Comparison of ENCODE assay signal across 8 cellular contexts in the genomic region with DNA sequence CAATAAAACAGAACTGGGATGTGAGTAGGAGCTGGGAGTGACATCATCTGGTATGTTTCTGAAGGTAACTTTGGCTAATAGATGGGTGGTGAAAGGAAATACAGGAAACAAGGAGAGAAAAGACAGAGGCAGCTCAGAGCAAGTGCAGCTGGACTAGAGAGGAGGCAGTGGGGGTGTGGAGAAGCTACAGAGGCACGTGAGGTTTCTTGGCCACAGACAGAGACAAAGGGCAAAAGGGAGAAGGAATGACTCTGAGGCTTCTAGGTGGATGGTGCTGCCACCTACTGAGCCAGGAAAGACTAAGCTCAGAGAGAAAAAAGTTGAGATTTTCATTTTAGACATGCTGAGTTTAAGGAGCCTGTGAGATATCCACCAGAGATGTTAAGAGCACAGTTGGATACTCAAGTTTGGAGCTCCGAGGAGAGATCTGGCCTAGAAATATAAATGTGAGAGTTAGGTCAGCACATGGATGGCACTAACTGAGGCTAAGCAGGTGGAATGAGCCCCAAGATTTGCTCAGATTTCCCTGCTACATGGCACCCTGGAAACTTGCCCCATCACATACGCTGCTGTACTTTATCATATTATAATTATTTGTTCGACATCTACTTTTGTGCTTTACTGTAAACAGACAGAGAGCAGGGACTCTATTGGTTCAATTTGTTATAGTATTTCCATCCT.
DNase-seq lines count a peak whose midpoint lies in the region; ATAC-seq and TF ChIP-seq lines count a peak whose summit lies in the region.

No MANE protein-coding gene starts in this region.

- H3K27ac Mint-ChIP-seq in endodermal cell (peak overlapping the region; percentile 89), nephron progenitor cell (no peak overlapping the region)

- H3K4me1 ChIP-seq in NT2/D1 (ENCODE audit: insufficient read depth, insufficient read length) (peaks cover 2% of the 10 kb centered on the region), endodermal cell (ENCODE audit: control insufficient read depth, insufficient read depth, low read length) (peaks cover 6% of the 10 kb centered on the region)

- DNase-seq in C1 segment of cervical spinal cord (lab: John Stamatoyannopoulos, UW) (peak in 8 of 14 donors; percentile 14 to 29 (median 24)), NT2/D1 (ENCODE audit: low read depth, low spot score) (peak; percentile 70), endodermal cell (peak; percentile 80), nephron progenitor cell (no peak)
- DNase-seq in stimulated activated CD8-positive, alpha-beta memory T cell treated with anti-CD3 and anti-CD28 coated beads, Interleukin-4, amount 100 ng/mL, for 48 hours, result no peak
- no peak for DNase-seq in effector CD4-positive, alpha-beta T cell

- H3K4me1 Mint-ChIP-seq in endodermal cell, result peaks cover 33% of the 10 kb centered on the region
- peaks cover 18% of the 10 kb centered on the region for H3K4me1 Mint-ChIP-seq in nephron progenitor cell

- TF ChIP-seq CTCF in endodermal cell (conservative IDR thresholded peaks at IDR 0.05), result peak; percentile 76
- peak; percentile 17 for TF ChIP-seq CTCF in nephron progenitor cell (IDR thresholded peaks at IDR 0.05)

- H3K36me3 ChIP-seq in NT2/D1 (ENCODE audit: insufficient read depth, insufficient read length, low read length) (no peaks in the 10 kb centered on the region), endodermal cell (ENCODE audit: control insufficient read depth, insufficient read depth, low read length) (no peaks in the 10 kb centered on the region)

- H3K4me3 ChIP-seq in NT2/D1 (ENCODE audit: insufficient read length, low read depth) (no peak overlapping the region), endodermal cell (ENCODE audit: low read length) (no peak overlapping the region)

- no peak overlapping the region for H3K4me3 Mint-ChIP-seq in endodermal cell
- no peak overlapping the region for H3K4me3 Mint-ChIP-seq in nephron progenitor cell

- no peak overlapping the region for H3K9ac ChIP-seq in NT2/D1 (ENCODE audit: insufficient read length, low read depth)
- no peak overlapping the region for H3K9ac ChIP-seq in endodermal cell (ENCODE audit: extremely low read depth, low read length, poor library complexity, severe bottlenecking)

- H3K36me3 Mint-ChIP-seq in endodermal cell (ENCODE audit: low read depth), result peaks cover 16% of the 10 kb centered on the region
- H3K36me3 Mint-ChIP-seq in nephron progenitor cell (ENCODE audit: low read depth), result peaks cover 49% of the 10 kb centered on the region

- ATAC-seq in GM18517 (IDR thresholded peaks at IDR 0.05; ENCODE audit: unreplicated experiment) (peak; percentile 64), HG03097 (IDR thresholded peaks at IDR 0.05; ENCODE audit: low FRiP score, unreplicated experiment) (peak; percentile 81)

- H3K27me3 Mint-ChIP-seq in endodermal cell (ENCODE audit: insufficient read depth), result no peaks in the 10 kb centered on the region
- H3K27me3 Mint-ChIP-seq in nephron progenitor cell (ENCODE audit: low read depth, poor library complexity), result no peaks in the 10 kb centered on the region

- WGBS in endodermal cell (ENCODE audit: insufficient coverage in 1 of 2, insufficient read length in 1 of 2), 2 experiments, result 54 to 57% methylated on average over 2 to 3 of the region's 4 CpGs

- no peak overlapping the region for H3K27ac ChIP-seq in endodermal cell (ENCODE audit: low read depth, low read length)

- H3K9me3 ChIP-seq in NT2/D1 (ENCODE audit: insufficient read depth, low read length) (peaks cover 5% of the 10 kb centered on the region; the same call in 1 of the 2 replicates), endodermal cell (ENCODE audit: control insufficient read depth, low read length) (peaks cover 9% of the 10 kb centered on the region)

- H3K9me3 Mint-ChIP-seq in endodermal cell, result peaks cover 17% of the 10 kb centered on the region
- peaks cover 12% of the 10 kb centered on the region for H3K9me3 Mint-ChIP-seq in nephron progenitor cell

- no peaks in the 10 kb centered on the region for H3K27me3 ChIP-seq in NT2/D1 (ENCODE audit: insufficient read depth, insufficient read length)
- H3K27me3 ChIP-seq in endodermal cell (ENCODE audit: control insufficient read depth, insufficient read depth, low read length, poor library complexity, severe bottlenecking), result no peaks in the 10 kb centered on the region

Comparison
In these comparisons a context has a peak if more than half of its experiments do, and no peak if none do; other contexts are left out.
1. DNase-seq: peak in C1 segment of cervical spinal cord (8 of 14), NT2/D1 (single experiment) and endodermal cell (single experiment); none in nephron progenitor cell (single experiment), stimulated activated CD8-positive, alpha-beta memory T cell treated with anti-CD3 and anti-CD28 coated beads, Interleukin-4, amount 100 ng/mL, for 48 hours (single experiment) and effector CD4-positive, alpha-beta T cell (single experiment).